ENCODE assay signal across 34 cellular contexts in the genomic region with DNA sequence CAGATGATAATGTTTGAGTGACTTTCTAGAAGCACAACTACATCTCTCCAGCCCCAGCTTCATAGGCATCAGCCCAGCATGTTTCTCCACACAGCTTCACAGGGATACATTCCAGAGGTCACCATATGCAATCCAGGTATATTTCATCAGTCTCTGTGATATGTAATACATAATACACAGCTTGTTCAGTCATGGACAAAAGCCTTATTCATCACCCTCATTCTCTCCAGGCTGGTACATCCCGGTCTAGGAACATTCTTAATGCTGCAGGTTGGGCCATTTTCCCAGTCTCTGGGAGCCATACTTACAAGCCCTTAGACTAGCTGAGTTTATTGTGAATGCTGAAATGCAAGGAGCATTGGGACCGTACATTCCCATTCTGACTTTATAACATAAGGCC.
"Had no signal": no experiment of that assay in that cellular context is flagged by ENCODE, and none has a peak within 500 bp of the region (broad histone marks: within the 10 kb centered on the region; RNA-seq: fewer than 3 reads in every experiment).

No MANE protein-coding gene starts in this region.

- H3K27me3 ChIP-seq: adrenal gland, body of pancreas, brain microvascular endothelial cell, breast epithelium had no signal

- H3K27ac ChIP-seq: adrenal gland, body of pancreas, brain microvascular endothelial cell, breast epithelium, VCaP had no signal

- DNase-seq: activated B cell treated with CpG ODN at 0.5 μM for 24 hours; activated CD4-positive, alpha-beta memory T cell treated with anti-CD3 and anti-CD28 coated beads for 36 hours; activated CD4-positive, alpha-beta T cell treated with anti-CD3 and anti-CD28 coated beads for 4 hours; activated CD4-positive, alpha-beta T cell treated with anti-CD3 and anti-CD28 coated beads, Interleukin-2, amount 10 ng/mL, durations not matched to agents 24 days and 14 days; activated CD4-positive, alpha-beta T cell treated with anti-CD3 and anti-CD28 coated beads, Interleukin-2, amount 50 U/mL, for 1 hour; activated CD4-positive, alpha-beta T cell treated with anti-CD3 and anti-CD28 coated beads, Interleukin-2, amount 50 U/mL, for 4 hours; activated CD4-positive, CD25-positive, alpha-beta regulatory T cell treated with anti-CD3 and anti-CD28 coated beads, Interleukin-2, amount 50 U/mL, for 72 hours; activated CD8-positive, alpha-beta memory T cell treated with anti-CD3 and anti-CD28 coated beads, Interleukin-2, amount 50 U/mL, for 4 hours; activated CD8-positive, alpha-beta T cell treated with anti-CD3 and anti-CD28 coated beads for 36 hours; activated effector memory CD4-positive, alpha-beta T cell treated with anti-CD3 and anti-CD28 coated beads, Interleukin-2, amount 50 U/mL, for 16 hours; activated gamma-delta T cell treated with Interleukin-2 at 50 U/mL for 16 hours; activated naive CD4-positive, alpha-beta T cell; activated naive CD4-positive, alpha-beta T cell treated with anti-CD3 and anti-CD28 coated beads for 36 hours; activated naive CD4-positive, alpha-beta T cell treated with anti-CD3 and anti-CD28 coated beads, Interleukin-2, amount 50 U/mL, for 16 hours; activated naive CD8-positive, alpha-beta T cell treated with anti-CD3 and anti-CD28 coated beads for 36 hours; activated T-cell treated with anti-CD3 and anti-CD28 coated beads for 4 hours; activated T-cell treated with anti-CD3 and anti-CD28 coated beads, Interleukin-2, amount 50 U/mL, for 1 hour; activated T-cell treated with anti-CD3 and anti-CD28 coated beads, Interleukin-2, amount 50 U/mL, for 4 hours; activated T-cell treated with anti-CD3 and anti-CD28 coated beads, Interleukin-2, amount 50 U/mL, for 72 hours; adrenal gland; amniotic stem cell; aorta; body of pancreas; brain microvascular endothelial cell; central memory CD4-positive, alpha-beta T cell; T-cell; T-helper 17 cell; T-helper 9 cell had no signal

- H3K4me3 ChIP-seq: adrenal gland, body of pancreas, breast epithelium had no signal

- H3K27ac Mint-ChIP-seq: activated B cell treated with CpG ODN at 0.5 μM for 24 hours; activated CD4-positive, alpha-beta memory T cell treated with anti-CD3 and anti-CD28 coated beads for 36 hours; activated CD4-positive, alpha-beta T cell treated with anti-CD3 and anti-CD28 coated beads, Interleukin-2, amount 10 ng/mL, durations not matched to agents 24 days and 14 days; activated CD8-positive, alpha-beta T cell treated with anti-CD3 and anti-CD28 coated beads for 36 hours; activated naive CD4-positive, alpha-beta T cell treated with anti-CD3 and anti-CD28 coated beads for 36 hours; activated naive CD4-positive, alpha-beta T cell treated with anti-CD3 and anti-CD28 coated beads, Interleukin-2, amount 50 U/mL, for 72 hours; activated naive CD8-positive, alpha-beta T cell treated with anti-CD3 and anti-CD28 coated beads for 36 hours; activated T-cell treated with anti-CD3 and anti-CD28 coated beads, Interleukin-2, amount 50 U/mL, for 72 hours; activated T-helper 1 cell treated with anti-CD3 and anti-CD28 coated beads, Interleukin-12 subunit alpha, Interleukin-12 subunit beta, Interleukin-2, Interleukin-4 antibody, amounts not matched to agents 30 ng/mL and 10 ng/mL and 1 ng/mL, durations not matched to agents 14 hours and 24 hours and 36 hours; activated T-helper 17 cell treated with anti-CD3 and anti-CD28 coated beads, Interleukin-2, amount 50 U/mL, for 72 hours; T-cell; T-helper 17 cell; T-helper 2 cell treated with Interferon-gamma antibody and Interleukin-4, amounts not matched to agents 5 μg/mL and 100 μg/mL, for 36 hours had no signal

- H3K4me1 Mint-ChIP-seq: T-helper 17 cell had no signal

- ATAC-seq: activated CD8-positive, alpha-beta T cell treated with anti-CD3 and anti-CD28 coated beads for 36 hours; activated naive CD4-positive, alpha-beta T cell treated with anti-CD3 and anti-CD28 coated beads, Interleukin-2, amount 50 U/mL, for 72 hours; activated T-cell treated with anti-CD3 and anti-CD28 coated beads, Interleukin-2, amount 50 U/mL, for 4 hours; activated T-cell treated with anti-CD3 and anti-CD28 coated beads, Interleukin-2, amount 50 U/mL, for 72 hours; activated T-helper 17 cell treated with anti-CD3 and anti-CD28 coated beads, Interleukin-2, amount 50 U/mL, for 72 hours; body of pancreas; T-cell; T-helper 17 cell had no signal

- H3K27me3 Mint-ChIP-seq: activated B cell treated with CpG ODN at 0.5 μM for 24 hours; activated CD4-positive, alpha-beta memory T cell treated with anti-CD3 and anti-CD28 coated beads for 36 hours; activated CD4-positive, alpha-beta T cell treated with anti-CD3 and anti-CD28 coated beads, Interleukin-2, amount 10 ng/mL, durations not matched to agents 24 days and 14 days; activated CD8-positive, alpha-beta T cell treated with anti-CD3 and anti-CD28 coated beads for 36 hours; activated naive CD8-positive, alpha-beta T cell treated with anti-CD3 and anti-CD28 coated beads for 36 hours; activated T-helper 17 cell treated with anti-CD3 and anti-CD28 coated beads, Interleukin-2, amount 50 U/mL, for 72 hours; T-cell; T-helper 17 cell had no signal

- H3K4me3 Mint-ChIP-seq: activated B cell treated with CpG ODN at 0.5 μM for 24 hours; activated CD4-positive, alpha-beta memory T cell treated with anti-CD3 and anti-CD28 coated beads for 36 hours; activated CD4-positive, alpha-beta T cell treated with anti-CD3 and anti-CD28 coated beads, Interleukin-2, amount 10 ng/mL, durations not matched to agents 24 days and 14 days; activated CD8-positive, alpha-beta T cell treated with anti-CD3 and anti-CD28 coated beads for 36 hours; activated naive CD4-positive, alpha-beta T cell treated with anti-CD3 and anti-CD28 coated beads for 36 hours; activated naive CD8-positive, alpha-beta T cell treated with anti-CD3 and anti-CD28 coated beads for 36 hours; activated T-cell treated with anti-CD3 and anti-CD28 coated beads, Interleukin-2, amount 50 U/mL, for 4 hours; activated T-cell treated with anti-CD3 and anti-CD28 coated beads, Interleukin-2, amount 50 U/mL, for 72 hours; activated T-helper 1 cell treated with anti-CD3 and anti-CD28 coated beads, Interleukin-12 subunit alpha, Interleukin-12 subunit beta, Interleukin-2, Interleukin-4 antibody, amounts not matched to agents 30 ng/mL and 10 ng/mL and 1 ng/mL, durations not matched to agents 14 hours and 24 hours and 36 hours; activated T-helper 17 cell treated with anti-CD3 and anti-CD28 coated beads, Interleukin-2, amount 50 U/mL, for 72 hours; T-cell; T-helper 17 cell; T-helper 2 cell treated with Interferon-gamma antibody and Interleukin-4, amounts not matched to agents 5 μg/mL and 100 μg/mL, for 36 hours had no signal

- H3K4me1 ChIP-seq: adrenal gland, body of pancreas, breast epithelium had no signal

- H3K9me3 ChIP-seq: body of pancreas had no signal

- H3K36me3 ChIP-seq: adrenal gland, brain microvascular endothelial cell, breast epithelium had no signal
